21 cellular contexts compared by ENCODE assay signal in the genomic region with DNA sequence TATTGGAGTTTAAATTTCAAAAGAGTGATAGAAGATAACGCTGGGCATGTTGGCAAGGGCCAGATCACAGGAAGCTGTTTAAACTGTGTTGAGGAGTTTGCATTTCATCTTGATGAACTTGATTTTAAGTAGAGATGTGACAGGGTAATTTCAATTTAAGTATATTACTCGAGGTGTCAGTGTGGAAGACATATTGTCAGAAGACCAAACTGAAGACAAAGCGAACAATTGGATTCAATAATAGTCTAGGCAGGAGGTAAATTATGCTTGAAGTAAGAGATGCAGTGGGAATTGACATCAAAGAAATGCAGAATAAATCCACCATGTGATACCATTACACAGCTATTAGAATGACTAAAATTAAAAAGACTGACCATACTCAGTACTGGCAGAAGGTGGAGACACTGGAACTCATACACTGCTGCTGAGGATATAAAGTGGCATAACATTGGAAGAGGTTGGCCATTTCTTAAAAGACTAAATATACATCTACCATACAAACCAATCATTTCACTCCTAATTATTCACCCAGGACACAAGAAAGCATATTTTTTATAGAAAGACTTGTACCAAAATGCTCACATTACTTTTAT.
A peak's percentile ranks its signal among the peaks of the same experiment; 100 is the strongest.
DNase-seq lines count a peak whose midpoint lies in the region; ATAC-seq, FAIRE-seq and TF ChIP-seq lines count a peak whose summit lies in the region.
"Had no signal": no experiment of that assay in that cellular context is flagged by ENCODE, and none has a peak within 500 bp of the region (broad histone marks: within the 10 kb centered on the region; RNA-seq: fewer than 3 reads in every experiment).

No MANE protein-coding gene starts in this region.

- SMC1A ChIA-PET in GM12878 (lab: Charles Lee; ENCODE audit: uncharacterized antibody, unreplicated experiment): interaction anchor here (0.5 kb wide), 1 partner anchor 92 kb away, joined by 3 read pairs; no protein-coding TSS in a partner anchor

- H4K20me1 ChIP-seq in IMR-90 (ENCODE audit: insufficient read depth, low read length) (no peaks in the 10 kb centered on the region), GM12878 (ENCODE audit: control insufficient read depth, insufficient read depth) (no peaks in the 10 kb centered on the region)

- no peaks in the 10 kb centered on the region for H3K9me1 ChIP-seq in IMR-90 (ENCODE audit: insufficient read depth, low read length)

- TF ChIP-seq EP300 in GM12878 (IDR thresholded peaks at IDR 0.05; ENCODE audit: borderline replicate concordance in 1 of 2, control insufficient read depth in 1 of 2, low read depth in 2 of 2, low read length in 2 of 2) (no peak), stomach (IDR thresholded peaks at IDR 0.05) (no peak)

- no peak for FAIRE-seq in GM12878 (lab: Jason Lieb, UNC)
- FAIRE-seq: GM12892 had no signal

- H3K36me3 ChIP-seq in IMR-90 (ENCODE audit: control insufficient read depth, insufficient read depth, low read length): no peaks in the 10 kb centered on the region
- no peaks in the 10 kb centered on the region for H3K36me3 ChIP-seq in GM12878 (ENCODE audit: control insufficient read depth in 2 of 2, insufficient read depth in 2 of 2, low read length in 1 of 2)
- H3K36me3 ChIP-seq in stomach: peaks cover 0 to 37% (median 21%) of the 10 kb centered on the region in 4 donors
- H3K36me3 ChIP-seq in testis (ENCODE audit: low read depth, missing control alignments): no peaks in the 10 kb centered on the region
- H3K36me3 ChIP-seq: HAP-1 had no signal

- no peak overlapping the region for H2AK9ac ChIP-seq in IMR-90 (replicated peaks; ENCODE audit: low read depth, low read length, poor library complexity)

- no peak overlapping the region for H3K4ac ChIP-seq in IMR-90 (ENCODE audit: low read depth, low read length)

- H2AK5ac ChIP-seq in IMR-90 (ENCODE audit: low read depth, low read length): no peak overlapping the region

- DNase-seq in ELR (ENCODE audit: low read depth): peak; percentile 39
- no peak for DNase-seq in IMR-90
- DNase-seq in GM12878 (ENCODE audit: low read depth, low spot score): no peak
- peak in 1 of 2 donors; percentile 22 for DNase-seq in foreskin keratinocyte
- DNase-seq in substantia nigra (lab: John Stamatoyannopoulos, UW): no peak
- DNase-seq in stomach: no peak
- no peak for DNase-seq in testis
- DNase-seq: activated CD8-positive, alpha-beta T cell treated with anti-CD3 and anti-CD28 coated beads for 36 hours; activated T-cell treated with anti-CD3 and anti-CD28 coated beads, Interleukin-2, amount 50 U/mL, for 1 hour; effector memory CD8-positive, alpha-beta T cell; left lung; NCI-H187 treated with DMSO at 0.1 percent for 48 hours; NCI-H345; NCI-H82; tibial artery had no signal

- no peaks in the 10 kb centered on the region for H3K79me1 ChIP-seq in IMR-90 (ENCODE audit: low read depth in 1 of 2, low read length in 2 of 2)

- BruUV-seq in IMR-90 (replicated peaks; lab: Mats Ljungman, UMichigan) (no TSS peak), GM12878 (replicated peaks; lab: Mats Ljungman, UMichigan) (no TSS peak)

- POLR2A ChIA-PET in IMR-90 (lab: Charles Lee; ENCODE audit: unreplicated experiment): no interaction called here
- POLR2A ChIA-PET in GM12878 (lab: Charles Lee): no interaction called here

- no peak overlapping the region for H2BK5ac ChIP-seq in IMR-90 (ENCODE audit: low read depth, low read length, poor library complexity, severe bottlenecking)

- intact Hi-C loops in IMR-90 (cut with micrococcal nuclease): no loop called here
- intact Hi-C loops in GM12878 (cut with micrococcal nuclease; ENCODE audit: unreplicated experiment): no loop called here
- intact Hi-C loops in stomach (cut with DNase I; ENCODE audit: low total_unique reads): no loop called here
- intact Hi-C loops in testis (cut with DNase I; ENCODE audit: low total_unique reads): no loop called here

- H3K4me1 ChIP-seq in IMR-90 (ENCODE audit: control insufficient read depth, insufficient read depth, low read length) (no peaks in the 10 kb centered on the region), GM12878 (ENCODE audit: control insufficient read depth, insufficient read depth, low read length) (no peaks in the 10 kb centered on the region), foreskin keratinocyte (no peaks in the 10 kb centered on the region), stomach (no peaks in the 10 kb centered on the region), testis (no peaks in the 10 kb centered on the region)
- H3K4me1 ChIP-seq: left lung, tibial artery had no signal

- no peak overlapping the region for H3K56ac ChIP-seq in IMR-90 (ENCODE audit: extremely low read depth, insufficient read depth, low read length)

- H3K27me3 ChIP-seq in IMR-90 (ENCODE audit: control insufficient read depth, insufficient read depth, low read length) (no peaks in the 10 kb centered on the region), GM12878 (replicated peaks in 1 of 2; ENCODE audit: control insufficient read depth in 2 of 2, insufficient read depth in 2 of 2, low read length in 1 of 2) (no peaks in the 10 kb centered on the region), foreskin keratinocyte (no peaks in the 10 kb centered on the region), stomach (no peaks in the 10 kb centered on the region), testis (no peaks in the 10 kb centered on the region)
- H3K27me3 ChIP-seq: left lung, tibial artery had no signal

- in situ Hi-C loops in IMR-90 (cut with MboI; ENCODE audit: low sequenced_read_pairs): no loop called here
- in situ Hi-C loops in GM12878 (cut with MboI): no loop called here

- no peak overlapping the region for H3K4me2 ChIP-seq in IMR-90 (ENCODE audit: low read depth, low read length)
- H3K4me2 ChIP-seq in GM12878 (ENCODE audit: control insufficient read depth, insufficient read depth): no peak overlapping the region

- no peaks in the 10 kb centered on the region for H3K9me3 ChIP-seq in IMR-90 (ENCODE audit: control insufficient read depth, insufficient read depth, low read length)
- no peaks in the 10 kb centered on the region for H3K9me3 ChIP-seq in GM12878 (replicated peaks; ENCODE audit: control insufficient read depth, insufficient read depth, low read length)
- H3K9me3 ChIP-seq in stomach: no peaks in the 10 kb centered on the region
- no peaks in the 10 kb centered on the region for H3K9me3 ChIP-seq in testis
- H3K9me3 ChIP-seq: HAP-1, left lung, tibial artery had no signal

- H3K79me2 ChIP-seq in GM12878 (ENCODE audit: control insufficient read depth, insufficient read depth, low read length): no peaks in the 10 kb centered on the region

- H3K27ac ChIP-seq in IMR-90 (ENCODE audit: insufficient read depth, low read length) (no peak overlapping the region), GM12878 (ENCODE audit: control insufficient read depth, insufficient read depth) (no peak overlapping the region), foreskin keratinocyte (no peak overlapping the region), substantia nigra (ENCODE audit: low read depth, low read length, poor library complexity, severe bottlenecking) (no peak overlapping the region), stomach (no peak overlapping the region), testis (no peak overlapping the region)
- H3K27ac ChIP-seq: left lung, tibial artery had no signal

- no peak overlapping the region for H3K4me3 ChIP-seq in IMR-90 (ENCODE audit: insufficient read depth, low read depth, low read length)
- H3K4me3 ChIP-seq in GM12878: no peak overlapping the region
- no peak overlapping the region for H3K4me3 ChIP-seq in stomach
- no peak overlapping the region for H3K4me3 ChIP-seq in testis
- H3K4me3 ChIP-seq: HAP-1, left lung, tibial artery had no signal

- H2AFZ ChIP-seq in IMR-90 (replicated peaks; ENCODE audit: low read length, poor library complexity) (no peak overlapping the region), GM12878 (ENCODE audit: control insufficient read depth, low read depth, low read length) (no peak overlapping the region)

- dilution Hi-C loops in IMR-90 (cut with HindIII; ENCODE audit: low sequenced_read_pairs, unreplicated experiment): no loop called here

- ATAC-seq in IMR-90 (ENCODE audit: low read depth) (no peak), GM12878 (peak; percentile 51; the same call in 2 of the 3 replicates), foreskin keratinocyte (peak; percentile 52), HG03108 (IDR thresholded peaks at IDR 0.05; ENCODE audit: unreplicated experiment) (no peak)
- ATAC-seq: activated CD4-positive, CD25-positive, alpha-beta regulatory T cell treated with anti-CD3 and anti-CD28 coated beads, Interleukin-2, amount 50 U/mL, for 24 hours; activated CD8-positive, alpha-beta T cell treated with anti-CD3 and anti-CD28 coated beads for 36 hours; effector memory CD8-positive, alpha-beta T cell; left lung; Panc1; stimulated activated effector memory CD8-positive, alpha-beta T cell treated with anti-CD3 and anti-CD28 coated beads, Interleukin-12 subunit alpha, Interleukin-12 subunit beta, amount 100 ng/mL, for 72 hours had no signal

- RAD21 ChIA-PET in GM12878 (lab: Charles Lee; ENCODE audit: unreplicated experiment): no interaction called here

- H2BK15ac ChIP-seq in IMR-90 (ENCODE audit: low read depth, low read length): no peak overlapping the region

- H3K18ac ChIP-seq in IMR-90 (ENCODE audit: low read depth, low read length): no peak overlapping the region

- no peak for TF ChIP-seq POLR2A in IMR-90 (IDR thresholded peaks at IDR 0.05; ENCODE audit: low read depth, low read length)
- TF ChIP-seq POLR2A in GM12878 (IDR thresholded peaks at IDR 0.05; ENCODE audit: low read depth, low read length): no peak
- no peak for TF ChIP-seq POLR2A in stomach (IDR thresholded peaks at IDR 0.05)
- no peak for TF ChIP-seq POLR2A in testis (IDR thresholded peaks at IDR 0.05)

- TF ChIP-seq RAD21 in IMR-90 (IDR thresholded peaks at IDR 0.05; ENCODE audit: low read length) (peak; percentile 22; the same call in 1 of the 2 replicates), GM12878 (IDR thresholded peaks at IDR 0.05; ENCODE audit: insufficient read depth, low read depth, low read length) (peak; percentile 19; the same call in 1 of the 2 replicates)

- H3K23ac ChIP-seq in IMR-90 (ENCODE audit: low read depth, low read length): no peak overlapping the region

- no peak overlapping the region for H4K91ac ChIP-seq in IMR-90 (ENCODE audit: insufficient read depth, low read depth, low read length)

- no peak overlapping the region for H3K14ac ChIP-seq in IMR-90 (replicated peaks; ENCODE audit: low read depth, low read length)

- no peak overlapping the region for H2BK20ac ChIP-seq in IMR-90 (ENCODE audit: low read depth, low read length)

- TF ChIP-seq CTCF in IMR-90 (conservative IDR thresholded peaks at IDR 0.05; ENCODE audit: low read depth, low read length) (no peak), GM12878 (IDR thresholded peaks at IDR 0.05 in 2 of 3, conservative IDR thresholded peaks at IDR 0.05 in 1 of 3; ENCODE audit: control insufficient read depth in 2 of 3, extremely low read depth in 1 of 3, insufficient read depth in 1 of 3, low read depth in 3 of 3, low read length in 3 of 3) (no peak; a peak in 1 of 6 replicates), foreskin keratinocyte (conservative IDR thresholded peaks at IDR 0.05) (peak; percentile 60), stomach (IDR thresholded peaks at IDR 0.05) (no peak), testis (IDR thresholded peaks at IDR 0.05) (no peak)

- no peak overlapping the region for H2BK120ac ChIP-seq in IMR-90 (ENCODE audit: low read depth, low read length)

- CTCF ChIA-PET in IMR-90 (lab: Yijun Ruan, JAX): no interaction called here
- CTCF ChIA-PET in GM12878 (lab: Yijun Ruan, JAX): interaction anchor here (1.4 kb wide), 1 partner anchor 30 kb away, joined by 4 read pairs; no protein-coding TSS in a partner anchor

- H3K9ac ChIP-seq in IMR-90 (ENCODE audit: low read depth, low read length): no peak overlapping the region
- no peak overlapping the region for H3K9ac ChIP-seq in GM12878 (ENCODE audit: control insufficient read depth, insufficient read depth, low read length)

- H4K5ac ChIP-seq in IMR-90 (ENCODE audit: low read depth, low read length): no peak overlapping the region

- 78% methylated on average over 1 of the region's 3 CpGs; no CpG with 5 or more reads in 1 of the 2 experiments for WGBS in IMR-90 (ENCODE audit: extremely low coverage in 2 of 2, insufficient read length in 1 of 2), 2 experiments
- WGBS in GM12878 (ENCODE audit: insufficient coverage, insufficient replicate concordance, low lambda C conversion rate, missing lambda C conversion rate): 13% methylated on average over 3 of the region's 3 CpGs
- WGBS in stomach, 5 donors: 58 to 82% (median 67%) methylated on average over 3 of the region's 3 CpGs
- 57 to 78% methylated on average over 3 of the region's 3 CpGs for WGBS in testis, 2 donors

- H4K8ac ChIP-seq in IMR-90 (ENCODE audit: low read depth in 2 of 2, low read length in 2 of 2): no peak overlapping the region

Comparison
In these comparisons a context has a peak if more than half of its experiments do, and no peak if none do; other contexts are left out.
1. ATAC-seq: peak in GM12878 (single experiment) and foreskin keratinocyte (single experiment); none in IMR-90 (single experiment) and HG03108 (single experiment).